In genomic region chr3:195468391-195468776, GRCh38 we compare ENCODE assay signal across 1 cellular context.
TF ChIP-seq lines count a peak whose summit lies in the region.

No MANE protein-coding gene starts in this region.

TF ChIP-seq in SK-N-SH treated with all-trans-retinoic acid at 6 μM for 48 hours, 23 proteins besides CTCF, POLR2A, EP300 and RAD21 (continued from another document):
- TF ChIP-seq TSHZ2 (CRISPR knock-in tag; IDR thresholded peaks at IDR 0.05) (no peak), TCF4 (CRISPR knock-in tag; IDR thresholded peaks at IDR 0.05; ENCODE audit: borderline replicate concordance) (no peak), BACH2 (CRISPR knock-in tag; IDR thresholded peaks at IDR 0.05; ENCODE audit: borderline replicate concordance) (no peak), ZFP30 (CRISPR knock-in tag; IDR thresholded peaks at IDR 0.05) (no peak), ISL1 (CRISPR knock-in tag; IDR thresholded peaks at IDR 0.05) (no peak), ZNF565 (CRISPR knock-in tag; conservative IDR thresholded peaks at IDR 0.05; ENCODE audit: low read depth) (no peak), CSDC2 (CRISPR knock-in tag; IDR thresholded peaks at IDR 0.05) (no peak), ZNF70 (CRISPR knock-in tag; IDR thresholded peaks at IDR 0.05) (no peak), RARB (CRISPR knock-in tag; IDR thresholded peaks at IDR 0.05) (no peak)
